1 cellular context compared by ENCODE assay signal in the genomic region with DNA sequence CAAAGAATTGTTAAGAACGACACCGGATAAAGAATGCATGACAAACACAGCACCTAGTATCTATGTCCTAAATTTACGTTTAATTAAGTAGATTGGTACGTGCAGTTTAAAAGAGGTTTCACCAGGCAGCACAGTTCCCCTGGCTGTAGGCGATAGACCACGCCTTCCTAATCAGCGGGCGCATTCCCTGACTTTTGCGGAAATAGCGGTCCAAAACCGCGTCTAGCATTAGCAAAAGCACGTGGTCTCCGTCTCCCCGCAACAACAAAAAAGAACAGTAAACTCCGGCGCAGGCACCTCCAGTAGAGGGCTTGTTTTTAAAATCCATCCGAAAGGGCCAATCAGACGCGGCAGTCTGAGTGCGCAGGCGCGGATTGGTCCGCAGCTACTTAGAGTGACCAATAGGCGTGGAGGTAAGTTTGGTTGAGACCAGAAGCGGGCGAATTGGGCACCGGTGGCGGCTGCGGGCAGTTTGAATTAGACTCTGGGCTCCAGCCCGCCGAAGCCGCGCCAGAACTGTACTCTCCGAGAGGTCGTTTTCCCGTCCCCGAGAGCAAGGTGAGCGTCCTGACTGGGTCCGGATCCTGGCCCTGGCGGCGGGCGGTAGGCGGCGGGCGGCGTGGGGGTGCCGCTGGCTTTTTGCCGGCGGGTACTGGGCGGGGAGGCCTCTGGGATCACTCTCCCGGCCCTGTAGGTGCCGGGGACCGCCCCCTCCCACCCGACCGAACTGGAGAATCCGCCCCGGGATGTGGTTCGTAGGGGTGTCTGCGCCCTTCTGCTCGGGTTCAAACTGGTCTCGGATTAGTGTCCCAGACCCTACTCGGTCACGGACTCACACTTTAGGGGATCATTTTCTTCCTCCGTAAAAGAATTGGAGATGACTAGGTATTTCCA.
TF ChIP-seq lines count a peak whose summit lies in the region.

Gene CENPF (plus strand): TSS at position 432 of the 894 bp plus-strand sequence. CDS start 10,560 bp downstream, outside the sequence.

TF ChIP-seq in HepG2, 621 proteins besides CTCF, POLR2A, EP300 and RAD21 (continued from another document and continues in another):
- TF ChIP-seq RERE (CRISPR knock-in tag; IDR thresholded peaks at IDR 0.05; ENCODE audit: low read depth), result no peak
- TF ChIP-seq ZNF777 (CRISPR knock-in tag; IDR thresholded peaks at IDR 0.05), result peak; percentile 43; the same call in 1 of the 2 replicates
- no peak for TF ChIP-seq ASH2L (IDR thresholded peaks at IDR 0.05; ENCODE audit: insufficient read length, low read depth, low read length)
- TF ChIP-seq TBP (CRISPR knock-in tag; IDR thresholded peaks at IDR 0.05), result no peak
- TF ChIP-seq, protein P1, sequence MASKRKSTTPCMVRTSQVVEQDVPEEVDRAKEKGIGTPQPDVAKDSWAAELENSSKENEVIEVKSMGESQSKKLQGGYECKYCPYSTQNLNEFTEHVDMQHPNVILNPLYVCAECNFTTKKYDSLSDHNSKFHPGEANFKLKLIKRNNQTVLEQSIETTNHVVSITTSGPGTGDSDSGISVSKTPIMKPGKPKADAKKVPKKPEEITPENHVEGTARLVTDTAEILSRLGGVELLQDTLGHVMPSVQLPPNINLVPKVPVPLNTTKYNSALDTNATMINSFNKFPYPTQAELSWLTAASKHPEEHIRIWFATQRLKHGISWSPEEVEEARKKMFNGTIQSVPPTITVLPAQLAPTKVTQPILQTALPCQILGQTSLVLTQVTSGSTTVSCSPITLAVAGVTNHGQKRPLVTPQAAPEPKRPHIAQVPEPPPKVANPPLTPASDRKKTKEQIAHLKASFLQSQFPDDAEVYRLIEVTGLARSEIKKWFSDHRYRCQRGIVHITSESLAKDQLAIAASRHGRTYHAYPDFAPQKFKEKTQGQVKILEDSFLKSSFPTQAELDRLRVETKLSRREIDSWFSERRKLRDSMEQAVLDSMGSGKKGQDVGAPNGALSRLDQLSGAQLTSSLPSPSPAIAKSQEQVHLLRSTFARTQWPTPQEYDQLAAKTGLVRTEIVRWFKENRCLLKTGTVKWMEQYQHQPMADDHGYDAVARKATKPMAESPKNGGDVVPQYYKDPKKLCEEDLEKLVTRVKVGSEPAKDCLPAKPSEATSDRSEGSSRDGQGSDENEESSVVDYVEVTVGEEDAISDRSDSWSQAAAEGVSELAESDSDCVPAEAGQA (IDR thresholded peaks at IDR 0.05; ENCODE audit: low read depth), result no peak
- TF ChIP-seq, protein P1 (CRISPR knock-in tag; IDR thresholded peaks at IDR 0.05; ENCODE audit: borderline replicate concordance), result no peak
- no peak for TF ChIP-seq ARHGAP35 (CRISPR knock-in tag; IDR thresholded peaks at IDR 0.05; ENCODE audit: borderline replicate concordance)
- TF ChIP-seq ZNF501 (CRISPR knock-in tag; IDR thresholded peaks at IDR 0.05), result peak; percentile 77; the same call in 1 of the 2 replicates
- TF ChIP-seq MZF1 (CRISPR knock-in tag; IDR thresholded peaks at IDR 0.05; ENCODE audit: borderline replicate concordance), result no peak
- TF ChIP-seq ZNF235 (CRISPR knock-in tag; IDR thresholded peaks at IDR 0.05; ENCODE audit: borderline replicate concordance), result no peak
- TF ChIP-seq ONECUT2 (CRISPR knock-in tag; IDR thresholded peaks at IDR 0.05), result no peak
- TF ChIP-seq PLSCR1 (CRISPR knock-in tag; IDR thresholded peaks at IDR 0.05; ENCODE audit: borderline replicate concordance), result no peak
- no peak for TF ChIP-seq ZNF281 (CRISPR knock-in tag; IDR thresholded peaks at IDR 0.05; ENCODE audit: borderline replicate concordance)
- TF ChIP-seq ZNF562 (CRISPR knock-in tag; IDR thresholded peaks at IDR 0.05; ENCODE audit: borderline replicate concordance), result peak; percentile 84
- TF ChIP-seq HNF1A (IDR thresholded peaks at IDR 0.05; ENCODE audit: low read depth), result no peak
- peak; percentile 34; the same call in 1 of the 2 replicates for TF ChIP-seq HNF1A (CRISPR knock-in tag; IDR thresholded peaks at IDR 0.05; ENCODE audit: borderline replicate concordance)
- TF ChIP-seq, protein P2, sequence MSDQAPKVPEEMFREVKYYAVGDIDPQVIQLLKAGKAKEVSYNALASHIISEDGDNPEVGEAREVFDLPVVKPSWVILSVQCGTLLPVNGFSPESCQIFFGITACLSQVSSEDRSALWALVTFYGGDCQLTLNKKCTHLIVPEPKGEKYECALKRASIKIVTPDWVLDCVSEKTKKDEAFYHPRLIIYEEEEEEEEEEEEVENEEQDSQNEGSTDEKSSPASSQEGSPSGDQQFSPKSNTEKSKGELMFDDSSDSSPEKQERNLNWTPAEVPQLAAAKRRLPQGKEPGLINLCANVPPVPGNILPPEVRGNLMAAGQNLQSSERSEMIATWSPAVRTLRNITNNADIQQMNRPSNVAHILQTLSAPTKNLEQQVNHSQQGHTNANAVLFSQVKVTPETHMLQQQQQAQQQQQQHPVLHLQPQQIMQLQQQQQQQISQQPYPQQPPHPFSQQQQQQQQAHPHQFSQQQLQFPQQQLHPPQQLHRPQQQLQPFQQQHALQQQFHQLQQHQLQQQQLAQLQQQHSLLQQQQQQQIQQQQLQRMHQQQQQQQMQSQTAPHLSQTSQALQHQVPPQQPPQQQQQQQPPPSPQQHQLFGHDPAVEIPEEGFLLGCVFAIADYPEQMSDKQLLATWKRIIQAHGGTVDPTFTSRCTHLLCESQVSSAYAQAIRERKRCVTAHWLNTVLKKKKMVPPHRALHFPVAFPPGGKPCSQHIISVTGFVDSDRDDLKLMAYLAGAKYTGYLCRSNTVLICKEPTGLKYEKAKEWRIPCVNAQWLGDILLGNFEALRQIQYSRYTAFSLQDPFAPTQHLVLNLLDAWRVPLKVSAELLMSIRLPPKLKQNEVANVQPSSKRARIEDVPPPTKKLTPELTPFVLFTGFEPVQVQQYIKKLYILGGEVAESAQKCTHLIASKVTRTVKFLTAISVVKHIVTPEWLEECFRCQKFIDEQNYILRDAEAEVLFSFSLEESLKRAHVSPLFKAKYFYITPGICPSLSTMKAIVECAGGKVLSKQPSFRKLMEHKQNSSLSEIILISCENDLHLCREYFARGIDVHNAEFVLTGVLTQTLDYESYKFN (CRISPR knock-in tag; conservative IDR thresholded peaks at IDR 0.05), result peak; percentile 29; the same call in 1 of the 2 replicates
- TF ChIP-seq ZUFSP (CRISPR knock-in tag; IDR thresholded peaks at IDR 0.05; ENCODE audit: borderline replicate concordance), result no peak
- no peak; the same call in 1 of the 2 replicates for TF ChIP-seq ZFP1 (CRISPR knock-in tag; IDR thresholded peaks at IDR 0.05)
- no peak for TF ChIP-seq ZNF614 (CRISPR knock-in tag; IDR thresholded peaks at IDR 0.05; ENCODE audit: borderline replicate concordance)
